In genomic region chr17:44539664-44540063, GRCh38 we compare ENCODE assay signal across 25 cellular contexts. TPM values are rescaled to one million over a fixed set of nuclear protein-coding genes. Genes with fewer than 3 reads are reported as not detected.
A peak's percentile ranks its signal among the peaks of the same experiment; 100 is the strongest.
DNase-seq lines count a peak whose midpoint lies in the region; TF ChIP-seq lines count a peak whose summit lies in the region.
"Had no signal": no experiment of that assay in that cellular context is flagged by ENCODE, and none has a peak within 500 bp of the region (broad histone marks: within the 10 kb centered on the region; RNA-seq: fewer than 3 reads in every experiment).

No MANE protein-coding gene starts in this region.

- H3K27ac ChIP-seq in H9 (ENCODE audit: insufficient read length, low read depth, low read length) (no peak overlapping the region), neuronal stem cell (replicated peaks; ENCODE audit: low read length) (peak overlapping the region; percentile 94)
- H3K27ac ChIP-seq: dorsolateral prefrontal cortex, heart left ventricle, WERI-Rb-1 had no signal

- H4K5ac ChIP-seq in H9 (ENCODE audit: insufficient read length, low read depth, low read length), result no peak overlapping the region

- H3K27me3 ChIP-seq in H9 (ENCODE audit: insufficient read depth, low read length) (peaks cover 46% of the 10 kb centered on the region), neuronal stem cell (ENCODE audit: control insufficient read depth in 3 of 3, insufficient read depth in 3 of 3, low read depth in 1 of 3, low read length in 3 of 3) (no peaks in the 10 kb centered on the region)

- no peak overlapping the region for H3K23ac ChIP-seq in H9 (ENCODE audit: insufficient read length, low read depth, low read length)
- H3K23ac ChIP-seq in neuronal stem cell (ENCODE audit: low read depth, low read length, poor library complexity), result no peak overlapping the region

- H3K79me2 ChIP-seq in H9 (ENCODE audit: insufficient read depth, low read length), result no peaks in the 10 kb centered on the region

- H2BK15ac ChIP-seq in H9 (ENCODE audit: low read depth, low read length) (no peak overlapping the region), neuronal stem cell (ENCODE audit: low read length) (no peak overlapping the region)

- H3K36me3 Mint-ChIP-seq in H9 (ENCODE audit: insufficient read depth in 1 of 3, low read depth in 3 of 3), result peaks cover 2 to 9% (median 2%) of the 10 kb centered on the region in 3 experiments; a peak in 5 of 7 replicates
- no peaks in the 10 kb centered on the region for H3K36me3 Mint-ChIP-seq in brain
- no peaks in the 10 kb centered on the region for H3K36me3 Mint-ChIP-seq in MCF 10A (ENCODE audit: insufficient read depth, unreplicated experiment)
- H3K36me3 Mint-ChIP-seq: activated naive CD4-positive, alpha-beta T cell treated with anti-CD3 and anti-CD28 coated beads, Interleukin-2, amount 50 U/mL, for 24 hours had no signal

- H3K27ac Mint-ChIP-seq in H9 (peak overlapping the region in 2 of 3 experiments; percentile 20 to 89; a peak in 2 of 7 replicates), brain (peak overlapping the region in 3 of 5 experiments; percentile 57 to 79 (median 66)), MCF 10A (ENCODE audit: low read depth, unreplicated experiment) (no peak overlapping the region)
- H3K27ac Mint-ChIP-seq: activated CD4-positive, alpha-beta T cell treated with anti-CD3 and anti-CD28 coated beads, Interleukin-2, amount 10 ng/mL, durations not matched to agents 7 days and 5 days; activated naive CD4-positive, alpha-beta T cell treated with anti-CD3 and anti-CD28 coated beads, Interleukin-2, amount 50 U/mL, for 24 hours; activated T-helper 17 cell treated with anti-CD3 and anti-CD28 coated beads, Interleukin-2, amount 50 U/mL, for 72 hours had no signal

- POLR2A ChIA-PET in MCF 10A (lab: Yijun Ruan, JAX), result no interaction called here

- no peaks in the 10 kb centered on the region for H3K79me1 ChIP-seq in H9 (ENCODE audit: insufficient read depth, low read depth, low read length, poor library complexity, severe bottlenecking)
- H3K79me1 ChIP-seq in neuronal stem cell (ENCODE audit: low read depth, low read length), result no peaks in the 10 kb centered on the region

- H3K18ac ChIP-seq in H9 (ENCODE audit: insufficient read length, low read depth, low read length) (no peak overlapping the region), neuronal stem cell (ENCODE audit: low read length) (peak overlapping the region; percentile 44)

- H3K56ac ChIP-seq in H9 (ENCODE audit: insufficient read length, low read depth, low read length), result no peak overlapping the region

- H2BK5ac ChIP-seq in H9 (ENCODE audit: insufficient read length, low read length), result no peak overlapping the region
- H2BK5ac ChIP-seq in neuronal stem cell (ENCODE audit: low read length), result no peak overlapping the region

- intact Hi-C loops in MCF 10A (cut with micrococcal nuclease), result no loop called here

- CTCF ChIA-PET in MCF 10A (lab: Yijun Ruan, JAX), result no interaction called here

- no peak overlapping the region for H3K4ac ChIP-seq in H9 (ENCODE audit: low read depth, low read length)
- no peak overlapping the region for H3K4ac ChIP-seq in neuronal stem cell (ENCODE audit: low read length)

- peaks cover 12% of the 10 kb centered on the region for H3K23me2 ChIP-seq in H9 (ENCODE audit: insufficient read length, low read depth, low read length, poor library complexity, severe bottlenecking)

- H3K36me3 ChIP-seq in neuronal stem cell (replicated peaks in 1 of 2; ENCODE audit: control insufficient read depth in 2 of 2, insufficient read depth in 2 of 2, low read length in 2 of 2), result no peaks in the 10 kb centered on the region
- H3K36me3 ChIP-seq: heart left ventricle, WERI-Rb-1 had no signal

- H3T11ph ChIP-seq in H9 (ENCODE audit: low read length), result no peak overlapping the region

- H2AK5ac ChIP-seq in H9 (ENCODE audit: insufficient read length, low read length) (no peak overlapping the region), neuronal stem cell (ENCODE audit: low read depth, low read length) (no peak overlapping the region)

- H4K20me1 ChIP-seq in H9 (ENCODE audit: control insufficient read depth, insufficient read depth, insufficient read length), result no peaks in the 10 kb centered on the region

- H3K4me2 ChIP-seq in H9 (ENCODE audit: insufficient read depth, insufficient read length, low read length), result peak overlapping the region; percentile 20
- peak overlapping the region; percentile 45 for H3K4me2 ChIP-seq in neuronal stem cell (ENCODE audit: insufficient read depth, low read length, poor library complexity, severe bottlenecking)

- no peak overlapping the region for H2BK120ac ChIP-seq in H9 (ENCODE audit: low read depth, low read length, poor library complexity, severe bottlenecking)
- H2BK120ac ChIP-seq in neuronal stem cell (ENCODE audit: low read depth, low read length), result no peak overlapping the region

- peaks cover 66 to 75% of the 10 kb centered on the region in 2 experiments for H3K4me1 Mint-ChIP-seq in H9
- peaks cover 69% of the 10 kb centered on the region for H3K4me1 Mint-ChIP-seq in brain
- peaks cover 31% of the 10 kb centered on the region for H3K4me1 Mint-ChIP-seq in MCF 10A (ENCODE audit: insufficient read depth, unreplicated experiment)
- H3K4me1 Mint-ChIP-seq: activated naive CD4-positive, alpha-beta T cell treated with anti-CD3 and anti-CD28 coated beads, Interleukin-2, amount 50 U/mL, for 24 hours; activated T-helper 17 cell treated with anti-CD3 and anti-CD28 coated beads, Interleukin-2, amount 50 U/mL, for 72 hours had no signal

- H3K4me3 Mint-ChIP-seq in H9, result peak overlapping the region in 1 of 2 experiments; percentile 65; a peak in 3 of 5 replicates
- no peak overlapping the region for H3K4me3 Mint-ChIP-seq in brain
- H3K4me3 Mint-ChIP-seq in MCF 10A (ENCODE audit: unreplicated experiment), result no peak overlapping the region
- H3K4me3 Mint-ChIP-seq: activated CD4-positive, alpha-beta T cell treated with anti-CD3 and anti-CD28 coated beads, Interleukin-2, amount 10 ng/mL, durations not matched to agents 7 days and 5 days; activated naive CD4-positive, alpha-beta T cell treated with anti-CD3 and anti-CD28 coated beads, Interleukin-2, amount 50 U/mL, for 24 hours; activated T-helper 17 cell treated with anti-CD3 and anti-CD28 coated beads, Interleukin-2, amount 50 U/mL, for 72 hours had no signal

- H2AFZ ChIP-seq in H9 (ENCODE audit: low read length) (no peak overlapping the region), neuronal stem cell (ENCODE audit: low read length) (peak overlapping the region; percentile 13)

- WGBS in H9 (ENCODE audit: extremely low coverage, insufficient read length, low lambda C conversion rate), result no CpG with 5 or more reads among the region's 16 CpGs
- no CpG with 5 or more reads among the region's 16 CpGs for WGBS in neuronal stem cell (ENCODE audit: extremely low coverage in 2 of 2, insufficient read length in 2 of 2, insufficient replicate concordance in 1 of 2), 2 donors

- H3K9ac ChIP-seq in H9 (ENCODE audit: extremely low read depth, insufficient read length, low read length), result no peak overlapping the region
- H3K9ac ChIP-seq in neuronal stem cell (ENCODE audit: low read depth, low read length, poor library complexity), result no peak overlapping the region

- H2BK12ac ChIP-seq in H9 (ENCODE audit: insufficient read length, low read depth, low read length) (no peak overlapping the region), neuronal stem cell (ENCODE audit: low read length) (no peak overlapping the region)

- H3K9me3 ChIP-seq in H9 (ENCODE audit: control insufficient read depth, low read depth, low read length) (no peaks in the 10 kb centered on the region), iPS-18c (ENCODE audit: control insufficient read depth, insufficient read depth, low read length) (no peaks in the 10 kb centered on the region), neuronal stem cell (replicated peaks in 1 of 2; ENCODE audit: control insufficient read depth in 2 of 2, insufficient read depth in 1 of 2, low read depth in 1 of 2, low read length in 2 of 2) (no peaks in the 10 kb centered on the region)
- H3K9me3 ChIP-seq: heart left ventricle had no signal

- peak overlapping the region; percentile 17; the same call in 1 of the 2 replicates for H3K4me3 ChIP-seq in iPS-18c (ENCODE audit: insufficient read depth, low read depth, low read length)
- no peak overlapping the region for H3K4me3 ChIP-seq in neuronal stem cell (ENCODE audit: low read length in 2 of 2)
- H3K4me3 ChIP-seq: dorsolateral prefrontal cortex, heart left ventricle, lung had no signal

- no TSS peak for BruUV-seq in MCF 10A (replicated peaks; lab: Mats Ljungman, UMichigan)

- H3K27me3 Mint-ChIP-seq in H9 (ENCODE audit: low read depth) (peaks cover 92% of the 10 kb centered on the region), brain (peaks cover 8% of the 10 kb centered on the region), MCF 10A (ENCODE audit: insufficient read depth, unreplicated experiment) (no peaks in the 10 kb centered on the region)

- no peak overlapping the region for H4K91ac ChIP-seq in H9 (ENCODE audit: insufficient read length, low read depth, low read length)
- H4K91ac ChIP-seq in neuronal stem cell (ENCODE audit: low read depth, low read length, poor library complexity), result no peak overlapping the region

- H3K9me3 Mint-ChIP-seq in H9, result peaks cover 2 to 12% of the 10 kb centered on the region in 2 experiments; a peak in 4 of 5 replicates
- H3K9me3 Mint-ChIP-seq in brain, result peaks cover 0 to 8% (median 2%) of the 10 kb centered on the region in 5 experiments
- no peaks in the 10 kb centered on the region for H3K9me3 Mint-ChIP-seq in MCF 10A (ENCODE audit: unreplicated experiment)
- H3K9me3 Mint-ChIP-seq: activated CD4-positive, alpha-beta T cell treated with anti-CD3 and anti-CD28 coated beads, Interleukin-2, amount 10 ng/mL, durations not matched to agents 7 days and 5 days; activated naive CD4-positive, alpha-beta T cell treated with anti-CD3 and anti-CD28 coated beads, Interleukin-2, amount 50 U/mL, for 24 hours; activated T-helper 17 cell treated with anti-CD3 and anti-CD28 coated beads, Interleukin-2, amount 50 U/mL, for 72 hours had no signal

- no peak overlapping the region; the same call in 1 of the 2 replicates for H3K14ac ChIP-seq in H9 (ENCODE audit: insufficient read depth, low read length)
- H3K14ac ChIP-seq in neuronal stem cell (ENCODE audit: low read length), result no peak overlapping the region

- no peak overlapping the region for H2BK20ac ChIP-seq in H9 (ENCODE audit: low read depth, low read length, poor library complexity, severe bottlenecking)

- TF ChIP-seq CTCF in H9 (conservative IDR thresholded peaks at IDR 0.05) (no peak), brain (conservative IDR thresholded peaks at IDR 0.05) (no peak), MCF 10A (IDR thresholded peaks at IDR 0.05; ENCODE audit: unreplicated experiment) (no peak)

- DNase-seq in H9 (peak; percentile 99), neuronal stem cell (ENCODE audit: low spot score) (peak; percentile 84), MCF 10A (ENCODE audit: unreplicated experiment) (no peak), T1000 (lab: John Stamatoyannopoulos, UW) (no peak), COLO668 (lab: John Stamatoyannopoulos, UW; ENCODE audit: unreplicated experiment) (no peak), superior temporal gyrus (ENCODE audit: extremely low spot score) (no peak)
- DNase-seq: activated CD4-positive, alpha-beta T cell treated with anti-CD3 and anti-CD28 coated beads, Interleukin-2, amount 10 ng/mL, durations not matched to agents 7 days and 5 days; aorta; C1 segment of cervical spinal cord; Calu3; dorsolateral prefrontal cortex; heart left ventricle; NCI-H1105; NCI-H2081; NCI-H82; OCI-M1; small intestine; stimulated activated CD4-positive, alpha-beta T cell treated with anti-CD3 and anti-CD28 coated beads, Interleukin-2, amount 100 ng/mL, for 24 hours; substantia nigra; WERI-Rb-1 had no signal

- H3K4me1 ChIP-seq in H9 (ENCODE audit: insufficient read depth, low read length), result peaks cover 16% of the 10 kb centered on the region
- peaks cover 47 to 56% of the 10 kb centered on the region in 2 donors for H3K4me1 ChIP-seq in neuronal stem cell (ENCODE audit: control insufficient read depth in 2 of 2, insufficient read depth in 1 of 2, low read depth in 1 of 2, low read length in 2 of 2)

- H4K8ac ChIP-seq in H9 (replicated peaks; ENCODE audit: insufficient read length, low read depth, low read length) (no peak overlapping the region), neuronal stem cell (ENCODE audit: low read depth, low read length) (no peak overlapping the region)

RNA-seq across cellular contexts. Expression of gene FZD2, which starts 17.6 kb away (rescaled TPM):
- total RNA-seq in H9 (2021), result 17.4 and 18.2 TPM in 2 replicates
- 6.1 TPM for polyA plus RNA-seq in brain (ENCODE audit: insufficient read depth, low read depth, low replicate concordance)
- polyA plus RNA-seq in neuronal stem cell (2013, experiment 1 of 2), result 181 TPM
- 177 TPM for polyA plus RNA-seq in neuronal stem cell (2013, experiment 2 of 2)
- 6.8 and 10.1 TPM in 2 replicates for total RNA-seq in MCF 10A (2022)
- total RNA-seq: activated T-helper 17 cell treated with anti-CD3 and anti-CD28 coated beads, Interleukin-2, amount 50 U/mL, for 72 hours had no signal

RNA-seq across cellular contexts. Expression of gene GPATCH8, which starts 36.5 kb away (rescaled TPM):
- total RNA-seq in H9 (2021) (49.1 and 51.5 TPM in 2 replicates), MCF 10A (2022) (40.8 and 43.6 TPM in 2 replicates)
- polyA plus RNA-seq in brain (ENCODE audit: insufficient read depth, low read depth, low replicate concordance), result 21.4 TPM
- 22.8 TPM for polyA plus RNA-seq in neuronal stem cell (2013, experiment 1 of 2)
- polyA plus RNA-seq in neuronal stem cell (2013, experiment 2 of 2), result 23.3 TPM

Comparison
In these comparisons a context has a peak if more than half of its experiments do, and no peak if none do; other contexts are left out.
1. DNase-seq: peak in H9 (single experiment) and neuronal stem cell (single experiment); none in MCF 10A (single experiment), T1000 (single experiment), COLO668 (single experiment) and superior temporal gyrus (single experiment).